In genomic region chr4:143352052-143352451, GRCh38 we compare ENCODE assay signal across 1 cellular context.
TF ChIP-seq lines count a peak whose summit lies in the region.

No MANE protein-coding gene starts in this region.

TF ChIP-seq in HEK293, 187 proteins besides CTCF, POLR2A, EP300 and RAD21 (continued from another document):
- peak; percentile 93 for TF ChIP-seq ZBTB44 (tag by site-specific recombination; IDR thresholded peaks at IDR 0.05)
- no peak for TF ChIP-seq ZNF404 (tag by site-specific recombination; IDR thresholded peaks at IDR 0.05)
- no peak for TF ChIP-seq ZNF174 (tag by site-specific recombination; IDR thresholded peaks at IDR 0.05)
- peak; percentile 95 for TF ChIP-seq OSR2 (tag by site-specific recombination; IDR thresholded peaks at IDR 0.05)
- TF ChIP-seq ZNF24 (tag by site-specific recombination; IDR thresholded peaks at IDR 0.05) = peak; percentile 63; the same call in 1 of the 2 replicates
- TF ChIP-seq ZNF248 (tag by site-specific recombination; IDR thresholded peaks at IDR 0.05) = no peak
- no peak for TF ChIP-seq ZBTB49 (tag by site-specific recombination; IDR thresholded peaks at IDR 0.05; ENCODE audit: low read depth)
- TF ChIP-seq SP7 (tag by site-specific recombination; IDR thresholded peaks at IDR 0.05) = peak; percentile 91
- TF ChIP-seq ZNF558 (tag by site-specific recombination; IDR thresholded peaks at IDR 0.05) = no peak; the same call in 1 of the 2 replicates
- peak; percentile 24; the same call in 1 of the 2 replicates for TF ChIP-seq TCF7L2 (IDR thresholded peaks at IDR 0.05; ENCODE audit: borderline replicate concordance, low read depth, low read length)
